ENCODE assay signal across 8 cellular contexts in genomic region chr15:92820233-92821021, GRCh38.
A peak's percentile ranks its signal among the peaks of the same experiment; 100 is the strongest.
DNase-seq lines count a peak whose midpoint lies in the region; ATAC-seq and TF ChIP-seq lines count a peak whose summit lies in the region.

No MANE protein-coding gene starts in this region.

- peaks cover 7% of the 10 kb centered on the region for H3K79me2 ChIP-seq in smooth muscle cell (ENCODE audit: low read depth)

- peak overlapping the region; percentile 97 for H2AFZ ChIP-seq in smooth muscle cell (ENCODE audit: low read depth)

- POLR2A ChIA-PET in AG04450 (lab: Yijun Ruan, JAX) = interaction anchor here (0.6 to 2.6 kb wide), 6 partner anchors 11 to 88 kb away, joined by 3 to 22 read pairs (median 6); no protein-coding TSS in a partner anchor

- intact Hi-C loops in breast epithelium (cut with DNase I; ENCODE audit: low total_unique reads) = no loop called here

- peak overlapping the region; percentile 49 for H3K4me3 ChIP-seq in AG04450 (ENCODE audit: low read depth, low read length)
- peak overlapping the region; percentile 36 to 43 (median 42) for H3K4me3 ChIP-seq in breast epithelium
- peak overlapping the region; percentile 55 for H3K4me3 ChIP-seq in smooth muscle cell

- H3F3A ChIP-seq in smooth muscle cell (ENCODE audit: low read depth) = peaks cover 19% of the 10 kb centered on the region

- H3K9ac ChIP-seq in smooth muscle cell (ENCODE audit: low read depth) = peak overlapping the region; percentile 91

- CTCF ChIA-PET in AG04450 (lab: Charles Lee) = interaction anchor here (0.6 to 2.3 kb wide), 6 partner anchors 10 to 98 kb away, joined by 3 to 10 read pairs (median 4); no protein-coding TSS in a partner anchor

- peak; percentile 58 for DNase-seq in AG04450 (ENCODE audit: low read depth, low spot score)
- DNase-seq in NCI-H2171 treated with DMSO at 0.1 percent for 48 hours (lab: John Stamatoyannopoulos, UW) = peak; percentile 94
- peak; percentile 89 to 95 for DNase-seq in breast epithelium (ENCODE audit: low spot score in 2 of 2)
- DNase-seq in iPS-NIHi7 (ENCODE audit: extremely low spot score) = peak; percentile 93
- peak; percentile 62 for DNase-seq in smooth muscle cell (lab: John Stamatoyannopoulos, UW; ENCODE audit: unreplicated experiment)

- peaks cover 0 to 7% of the 10 kb centered on the region in 2 donors for H3K4me1 ChIP-seq in breast epithelium
- H3K4me1 ChIP-seq in smooth muscle cell (ENCODE audit: low read depth) = peaks cover 67% of the 10 kb centered on the region

- H3K27ac ChIP-seq in AG04450 (ENCODE audit: low read depth, low read length) = peak overlapping the region; percentile 66
- peak overlapping the region; percentile 100 for H3K27ac ChIP-seq in VCaP
- H3K27ac ChIP-seq in breast epithelium = peak overlapping the region; percentile 90 to 93
- H3K27ac ChIP-seq in smooth muscle cell (ENCODE audit: low read depth) = peak overlapping the region; percentile 95

- no peaks in the 10 kb centered on the region for H4K20me1 ChIP-seq in smooth muscle cell (ENCODE audit: low read depth)

- ATAC-seq in GM18907 (IDR thresholded peaks at IDR 0.05; ENCODE audit: unreplicated experiment) (peak; percentile 78), HG03135 (IDR thresholded peaks at IDR 0.05; ENCODE audit: unreplicated experiment) (peak; percentile 79)

- H3K27me3 ChIP-seq in AG04450 (ENCODE audit: control insufficient read depth, insufficient read depth, low read length) (no peaks in the 10 kb centered on the region), breast epithelium (no peaks in the 10 kb centered on the region), smooth muscle cell (ENCODE audit: low read depth) (no peaks in the 10 kb centered on the region)

- peak; percentile 42 for TF ChIP-seq POLR2A in breast epithelium (IDR thresholded peaks at IDR 0.05)

- H3K4me2 ChIP-seq in smooth muscle cell = peak overlapping the region; percentile 91

- WGBS in smooth muscle cell (ENCODE audit: low lambda C conversion rate) = 7% methylated on average over 37 of the region's 37 CpGs

- H3K9me3 ChIP-seq in AG04450 (ENCODE audit: control insufficient read depth, insufficient read depth, low read length) (no peaks in the 10 kb centered on the region), breast epithelium (no peaks in the 10 kb centered on the region), smooth muscle cell (replicated peaks; ENCODE audit: low read depth) (no peaks in the 10 kb centered on the region)

- H3K36me3 ChIP-seq in breast epithelium (no peaks in the 10 kb centered on the region), smooth muscle cell (ENCODE audit: low read depth) (no peaks in the 10 kb centered on the region)

- TF ChIP-seq CTCF in AG04450 (IDR thresholded peaks at IDR 0.05; ENCODE audit: low read depth, low read length) (no peak), VCaP (conservative IDR thresholded peaks at IDR 0.05) (no peak), breast epithelium (IDR thresholded peaks at IDR 0.05) (no peak), smooth muscle cell (IDR thresholded peaks at IDR 0.05; ENCODE audit: borderline replicate concordance, insufficient read depth, poor library complexity, severe bottlenecking) (no peak)

Comparison
In these comparisons a context has a peak if more than half of its experiments do, and no peak if none do; other contexts are left out.
1. Peak in every context shown above with its lines: DNase-seq, ATAC-seq, H3K4me3 ChIP-seq and H3K27ac ChIP-seq.